1 cellular context compared by ENCODE assay signal in genomic region chr2:219206442-219207253, GRCh38.
TF ChIP-seq lines count a peak whose summit lies in the region.

A gene with protein sequence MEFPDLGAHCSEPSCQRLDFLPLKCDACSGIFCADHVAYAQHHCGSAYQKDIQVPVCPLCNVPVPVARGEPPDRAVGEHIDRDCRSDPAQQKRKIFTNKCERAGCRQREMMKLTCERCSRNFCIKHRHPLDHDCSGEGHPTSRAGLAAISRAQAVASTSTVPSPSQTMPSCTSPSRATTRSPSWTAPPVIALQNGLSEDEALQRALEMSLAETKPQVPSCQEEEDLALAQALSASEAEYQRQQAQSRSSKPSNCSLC (plus strand): TSS chr2:219206782. CDS start chr2:219206988, 206 bp downstream.

TF ChIP-seq in GM12878, 131 proteins besides CTCF, POLR2A, EP300 and RAD21 (continued from another document and continues in another):
- TF ChIP-seq, protein P1, sequence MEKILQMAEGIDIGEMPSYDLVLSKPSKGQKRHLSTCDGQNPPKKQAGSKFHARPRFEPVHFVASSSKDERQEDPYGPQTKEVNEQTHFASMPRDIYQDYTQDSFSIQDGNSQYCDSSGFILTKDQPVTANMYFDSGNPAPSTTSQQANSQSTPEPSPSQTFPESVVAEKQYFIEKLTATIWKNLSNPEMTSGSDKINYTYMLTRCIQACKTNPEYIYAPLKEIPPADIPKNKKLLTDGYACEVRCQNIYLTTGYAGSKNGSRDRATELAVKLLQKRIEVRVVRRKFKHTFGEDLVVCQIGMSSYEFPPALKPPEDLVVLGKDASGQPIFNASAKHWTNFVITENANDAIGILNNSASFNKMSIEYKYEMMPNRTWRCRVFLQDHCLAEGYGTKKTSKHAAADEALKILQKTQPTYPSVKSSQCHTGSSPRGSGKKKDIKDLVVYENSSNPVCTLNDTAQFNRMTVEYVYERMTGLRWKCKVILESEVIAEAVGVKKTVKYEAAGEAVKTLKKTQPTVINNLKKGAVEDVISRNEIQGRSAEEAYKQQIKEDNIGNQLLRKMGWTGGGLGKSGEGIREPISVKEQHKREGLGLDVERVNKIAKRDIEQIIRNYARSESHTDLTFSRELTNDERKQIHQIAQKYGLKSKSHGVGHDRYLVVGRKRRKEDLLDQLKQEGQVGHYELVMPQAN (conservative IDR thresholded peaks at IDR 0.05), result peak; percentile 63
- TF ChIP-seq CEBPB (IDR thresholded peaks at IDR 0.05; ENCODE audit: borderline replicate concordance in 1 of 2, low read depth in 2 of 2, low read length in 2 of 2) (no peak), TARDBP (IDR thresholded peaks at IDR 0.05; ENCODE audit: borderline replicate concordance) (no peak), MYC (IDR thresholded peaks at IDR 0.05; ENCODE audit: insufficient read depth, insufficient read length, insufficient replicate concordance, low read length, severe bottlenecking) (no peak), SUZ12 (IDR thresholded peaks at IDR 0.05; ENCODE audit: unreplicated experiment) (no peak), YBX1 (IDR thresholded peaks at IDR 0.05) (no peak), IRF3 (IDR thresholded peaks at IDR 0.05) (no peak), NRF1 (conservative IDR thresholded peaks at IDR 0.05; ENCODE audit: low read depth, low read length) (peak; percentile 45), RELB (IDR thresholded peaks at IDR 0.05; ENCODE audit: low read depth) (peak; percentile 60), CREM (IDR thresholded peaks at IDR 0.05; ENCODE audit: low read depth) (peak; percentile 66; the same call in 1 of the 2 replicates), PBX3 (IDR thresholded peaks at IDR 0.05; ENCODE audit: insufficient replicate concordance, low read depth, low read length) (no peak), STAT1 (conservative IDR thresholded peaks at IDR 0.05) (no peak), YY1 (IDR thresholded peaks at IDR 0.05; ENCODE audit: low read depth, low read length) (peak; percentile 36; the same call in 1 of the 2 replicates), BCL3 (IDR thresholded peaks at IDR 0.05; ENCODE audit: borderline replicate concordance, insufficient read depth, low read depth, low read length, poor library complexity, severe bottlenecking) (no peak), RAD51 (IDR thresholded peaks at IDR 0.05) (no peak), IRF4 (IDR thresholded peaks at IDR 0.05; ENCODE audit: low read depth, low read length) (no peak), ETV6 (conservative IDR thresholded peaks at IDR 0.05 in 1 of 2, IDR thresholded peaks at IDR 0.05 in 1 of 2; ENCODE audit: borderline replicate concordance in 1 of 2, low read depth in 1 of 2) (no peak), ZNF217 (IDR thresholded peaks at IDR 0.05) (no peak), IKZF1 (conservative IDR thresholded peaks at IDR 0.05) (peak; percentile 56), EED (IDR thresholded peaks at IDR 0.05; ENCODE audit: low read depth) (no peak), ZNF622 (IDR thresholded peaks at IDR 0.05) (no peak), POU2F2 (IDR thresholded peaks at IDR 0.05; ENCODE audit: borderline replicate concordance, low read depth, low read length) (no peak; the same call in 2 of the 3 replicates), NR2C1 (IDR thresholded peaks at IDR 0.05) (no peak), CUX1 (IDR thresholded peaks at IDR 0.05; ENCODE audit: insufficient replicate concordance, low read depth, low read length) (no peak), ZNF384 (IDR thresholded peaks at IDR 0.05; ENCODE audit: borderline replicate concordance, low read depth, low read length) (no peak), SMARCA5 (IDR thresholded peaks at IDR 0.05) (0 out of 2 replicates have a peak, but pooled peaks have one; percentile 53), ZNF687 (IDR thresholded peaks at IDR 0.05) (no peak; the same call in none of the 2 replicates), FOXM1 (IDR thresholded peaks at IDR 0.05; ENCODE audit: low read depth, low read length) (no peak)
- TF ChIP-seq, protein P2, sequence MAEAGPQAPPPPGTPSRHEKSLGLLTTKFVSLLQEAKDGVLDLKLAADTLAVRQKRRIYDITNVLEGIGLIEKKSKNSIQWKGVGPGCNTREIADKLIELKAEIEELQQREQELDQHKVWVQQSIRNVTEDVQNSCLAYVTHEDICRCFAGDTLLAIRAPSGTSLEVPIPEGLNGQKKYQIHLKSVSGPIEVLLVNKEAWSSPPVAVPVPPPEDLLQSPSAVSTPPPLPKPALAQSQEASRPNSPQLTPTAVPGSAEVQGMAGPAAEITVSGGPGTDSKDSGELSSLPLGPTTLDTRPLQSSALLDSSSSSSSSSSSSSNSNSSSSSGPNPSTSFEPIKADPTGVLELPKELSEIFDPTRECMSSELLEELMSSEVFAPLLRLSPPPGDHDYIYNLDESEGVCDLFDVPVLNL (IDR thresholded peaks at IDR 0.05; ENCODE audit: low read depth, low read length), result no peak
- TF ChIP-seq, protein P3, sequence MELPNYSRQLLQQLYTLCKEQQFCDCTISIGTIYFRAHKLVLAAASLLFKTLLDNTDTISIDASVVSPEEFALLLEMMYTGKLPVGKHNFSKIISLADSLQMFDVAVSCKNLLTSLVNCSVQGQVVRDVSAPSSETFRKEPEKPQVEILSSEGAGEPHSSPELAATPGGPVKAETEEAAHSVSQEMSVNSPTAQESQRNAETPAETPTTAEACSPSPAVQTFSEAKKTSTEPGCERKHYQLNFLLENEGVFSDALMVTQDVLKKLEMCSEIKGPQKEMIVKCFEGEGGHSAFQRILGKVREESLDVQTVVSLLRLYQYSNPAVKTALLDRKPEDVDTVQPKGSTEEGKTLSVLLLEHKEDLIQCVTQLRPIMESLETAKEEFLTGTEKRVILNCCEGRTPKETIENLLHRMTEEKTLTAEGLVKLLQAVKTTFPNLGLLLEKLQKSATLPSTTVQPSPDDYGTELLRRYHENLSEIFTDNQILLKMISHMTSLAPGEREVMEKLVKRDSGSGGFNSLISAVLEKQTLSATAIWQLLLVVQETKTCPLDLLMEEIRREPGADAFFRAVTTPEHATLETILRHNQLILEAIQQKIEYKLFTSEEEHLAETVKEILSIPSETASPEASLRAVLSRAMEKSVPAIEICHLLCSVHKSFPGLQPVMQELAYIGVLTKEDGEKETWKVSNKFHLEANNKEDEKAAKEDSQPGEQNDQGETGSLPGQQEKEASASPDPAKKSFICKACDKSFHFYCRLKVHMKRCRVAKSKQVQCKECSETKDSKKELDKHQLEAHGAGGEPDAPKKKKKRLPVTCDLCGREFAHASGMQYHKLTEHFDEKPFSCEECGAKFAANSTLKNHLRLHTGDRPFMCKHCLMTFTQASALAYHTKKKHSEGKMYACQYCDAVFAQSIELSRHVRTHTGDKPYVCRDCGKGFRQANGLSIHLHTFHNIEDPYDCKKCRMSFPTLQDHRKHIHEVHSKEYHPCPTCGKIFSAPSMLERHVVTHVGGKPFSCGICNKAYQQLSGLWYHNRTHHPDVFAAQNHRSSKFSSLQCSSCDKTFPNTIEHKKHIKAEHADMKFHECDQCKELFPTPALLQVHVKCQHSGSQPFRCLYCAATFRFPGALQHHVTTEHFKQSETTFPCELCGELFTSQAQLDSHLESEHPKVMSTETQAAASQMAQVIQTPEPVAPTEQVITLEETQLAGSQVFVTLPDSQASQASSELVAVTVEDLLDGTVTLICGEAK (IDR thresholded peaks at IDR 0.05; ENCODE audit: borderline replicate concordance), result 0 out of 2 replicates have a peak, but pooled peaks have one; percentile 2
